In genomic region chr18:50281295-50281971, GRCh38 we compare ENCODE assay signal across 1 cellular context.
TF ChIP-seq lines count a peak whose summit lies in the region.

TSS of gene MBD1 (minus strand) at chr18:50281523. CDS start at chr18:50279992, 1,531 bp downstream.

TF ChIP-seq in HepG2, 621 proteins besides CTCF, POLR2A, EP300 and RAD21 (continued from another document and continues in another):
- TF ChIP-seq ZBTB46 (CRISPR knock-in tag; IDR thresholded peaks at IDR 0.05; ENCODE audit: borderline replicate concordance) (peak; percentile 27; the same call in 1 of the 2 replicates), MXD3 (CRISPR knock-in tag; IDR thresholded peaks at IDR 0.05) (peak; percentile 43; the same call in 1 of the 2 replicates), CCDC6 (CRISPR knock-in tag; IDR thresholded peaks at IDR 0.05) (peak; percentile 92), TCF12 (IDR thresholded peaks at IDR 0.05) (no peak), TCF12 (CRISPR knock-in tag; IDR thresholded peaks at IDR 0.05) (0 out of 2 replicates have a peak, but pooled peaks have one; percentile 47), IRF2 (CRISPR knock-in tag; IDR thresholded peaks at IDR 0.05) (peak; percentile 79; the same call in 1 of the 2 replicates), ZBTB38 (CRISPR knock-in tag; IDR thresholded peaks at IDR 0.05) (peak; percentile 70; the same call in 1 of the 2 replicates), GATA4 (IDR thresholded peaks at IDR 0.05; ENCODE audit: borderline replicate concordance, low read depth) (peak; percentile 54; the same call in 1 of the 2 replicates), ZNF720 (CRISPR knock-in tag; IDR thresholded peaks at IDR 0.05) (0 out of 2 replicates have a peak, but pooled peaks have one; percentile 10), IRF9 (CRISPR knock-in tag; IDR thresholded peaks at IDR 0.05; ENCODE audit: borderline replicate concordance) (peak; percentile 48), ZNF225 (CRISPR knock-in tag; IDR thresholded peaks at IDR 0.05) (peak; percentile 30; the same call in 1 of the 2 replicates), CREBL2 (CRISPR knock-in tag; IDR thresholded peaks at IDR 0.05; ENCODE audit: borderline replicate concordance) (peak; percentile 77; the same call in 1 of the 2 replicates), ZNF841 (CRISPR knock-in tag; IDR thresholded peaks at IDR 0.05; ENCODE audit: borderline replicate concordance) (no peak), HOXA5 (CRISPR knock-in tag; IDR thresholded peaks at IDR 0.05) (no peak), ZBTB10 (CRISPR knock-in tag; IDR thresholded peaks at IDR 0.05; ENCODE audit: borderline replicate concordance) (no peak), FOXA1 (IDR thresholded peaks at IDR 0.05) (no peak), FOXA1 (CRISPR knock-in tag; IDR thresholded peaks at IDR 0.05) (0 out of 2 replicates have a peak, but pooled peaks have one; percentile 20), FOXK1 (CRISPR knock-in tag; IDR thresholded peaks at IDR 0.05; ENCODE audit: borderline replicate concordance, low read depth) (peak; percentile 53), HDAC1 (CRISPR knock-in tag; IDR thresholded peaks at IDR 0.05) (peak; percentile 92), THAP9 (CRISPR knock-in tag; IDR thresholded peaks at IDR 0.05; ENCODE audit: borderline replicate concordance) (peak; percentile 98), TGIF2 (CRISPR knock-in tag; IDR thresholded peaks at IDR 0.05) (peak; percentile 86; the same call in 1 of the 2 replicates), ATF2 (CRISPR knock-in tag; IDR thresholded peaks at IDR 0.05) (peak; percentile 76; the same call in 1 of the 2 replicates), FOXK2 (IDR thresholded peaks at IDR 0.05) (no peak), MAFF (IDR thresholded peaks at IDR 0.05; ENCODE audit: low read depth, low read length) (no peak)
- TF ChIP-seq, protein P1, sequence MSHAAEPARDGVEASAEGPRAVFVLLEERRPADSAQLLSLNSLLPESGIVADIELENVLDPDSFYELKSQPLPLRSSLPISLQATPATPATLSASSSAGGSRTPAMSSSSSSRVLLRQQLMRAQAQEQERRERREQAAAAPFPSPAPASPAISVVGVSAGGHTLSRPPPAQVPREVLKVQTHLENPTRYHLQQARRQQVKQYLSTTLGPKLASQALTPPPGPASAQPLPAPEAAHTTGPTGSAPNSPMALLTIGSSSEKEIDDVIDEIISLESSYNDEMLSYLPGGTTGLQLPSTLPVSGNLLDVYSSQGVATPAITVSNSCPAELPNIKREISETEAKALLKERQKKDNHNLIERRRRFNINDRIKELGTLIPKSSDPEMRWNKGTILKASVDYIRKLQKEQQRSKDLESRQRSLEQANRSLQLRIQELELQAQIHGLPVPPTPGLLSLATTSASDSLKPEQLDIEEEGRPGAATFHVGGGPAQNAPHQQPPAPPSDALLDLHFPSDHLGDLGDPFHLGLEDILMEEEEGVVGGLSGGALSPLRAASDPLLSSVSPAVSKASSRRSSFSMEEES (CRISPR knock-in tag; IDR thresholded peaks at IDR 0.05) = peak; percentile 45; the same call in 1 of the 2 replicates
- TF ChIP-seq, protein P2, sequence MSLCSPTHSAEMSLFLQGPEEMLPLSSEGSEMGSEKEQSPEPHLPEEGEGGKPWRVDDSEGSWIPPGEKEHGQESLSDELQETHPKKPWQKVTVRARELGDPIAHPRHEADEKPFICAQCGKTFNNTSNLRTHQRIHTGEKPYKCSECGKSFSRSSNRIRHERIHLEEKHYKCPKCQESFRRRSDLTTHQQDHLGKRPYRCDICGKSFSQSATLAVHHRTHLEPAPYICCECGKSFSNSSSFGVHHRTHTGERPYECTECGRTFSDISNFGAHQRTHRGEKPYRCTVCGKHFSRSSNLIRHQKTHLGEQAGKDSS (CRISPR knock-in tag; IDR thresholded peaks at IDR 0.05; ENCODE audit: borderline replicate concordance, low read depth) = peak; percentile 45; the same call in 1 of the 2 replicates
- TF ChIP-seq, protein P3, sequence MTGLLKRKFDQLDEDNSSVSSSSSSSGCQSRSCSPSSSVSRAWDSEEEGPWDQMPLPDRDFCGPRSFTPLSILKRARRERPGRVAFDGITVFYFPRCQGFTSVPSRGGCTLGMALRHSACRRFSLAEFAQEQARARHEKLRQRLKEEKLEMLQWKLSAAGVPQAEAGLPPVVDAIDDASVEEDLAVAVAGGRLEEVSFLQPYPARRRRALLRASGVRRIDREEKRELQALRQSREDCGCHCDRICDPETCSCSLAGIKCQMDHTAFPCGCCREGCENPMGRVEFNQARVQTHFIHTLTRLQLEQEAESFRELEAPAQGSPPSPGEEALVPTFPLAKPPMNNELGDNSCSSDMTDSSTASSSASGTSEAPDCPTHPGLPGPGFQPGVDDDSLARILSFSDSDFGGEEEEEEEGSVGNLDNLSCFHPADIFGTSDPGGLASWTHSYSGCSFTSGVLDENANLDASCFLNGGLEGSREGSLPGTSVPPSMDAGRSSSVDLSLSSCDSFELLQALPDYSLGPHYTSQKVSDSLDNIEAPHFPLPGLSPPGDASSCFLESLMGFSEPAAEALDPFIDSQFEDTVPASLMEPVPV (CRISPR knock-in tag; IDR thresholded peaks at IDR 0.05) = no peak
- TF ChIP-seq, protein P4, sequence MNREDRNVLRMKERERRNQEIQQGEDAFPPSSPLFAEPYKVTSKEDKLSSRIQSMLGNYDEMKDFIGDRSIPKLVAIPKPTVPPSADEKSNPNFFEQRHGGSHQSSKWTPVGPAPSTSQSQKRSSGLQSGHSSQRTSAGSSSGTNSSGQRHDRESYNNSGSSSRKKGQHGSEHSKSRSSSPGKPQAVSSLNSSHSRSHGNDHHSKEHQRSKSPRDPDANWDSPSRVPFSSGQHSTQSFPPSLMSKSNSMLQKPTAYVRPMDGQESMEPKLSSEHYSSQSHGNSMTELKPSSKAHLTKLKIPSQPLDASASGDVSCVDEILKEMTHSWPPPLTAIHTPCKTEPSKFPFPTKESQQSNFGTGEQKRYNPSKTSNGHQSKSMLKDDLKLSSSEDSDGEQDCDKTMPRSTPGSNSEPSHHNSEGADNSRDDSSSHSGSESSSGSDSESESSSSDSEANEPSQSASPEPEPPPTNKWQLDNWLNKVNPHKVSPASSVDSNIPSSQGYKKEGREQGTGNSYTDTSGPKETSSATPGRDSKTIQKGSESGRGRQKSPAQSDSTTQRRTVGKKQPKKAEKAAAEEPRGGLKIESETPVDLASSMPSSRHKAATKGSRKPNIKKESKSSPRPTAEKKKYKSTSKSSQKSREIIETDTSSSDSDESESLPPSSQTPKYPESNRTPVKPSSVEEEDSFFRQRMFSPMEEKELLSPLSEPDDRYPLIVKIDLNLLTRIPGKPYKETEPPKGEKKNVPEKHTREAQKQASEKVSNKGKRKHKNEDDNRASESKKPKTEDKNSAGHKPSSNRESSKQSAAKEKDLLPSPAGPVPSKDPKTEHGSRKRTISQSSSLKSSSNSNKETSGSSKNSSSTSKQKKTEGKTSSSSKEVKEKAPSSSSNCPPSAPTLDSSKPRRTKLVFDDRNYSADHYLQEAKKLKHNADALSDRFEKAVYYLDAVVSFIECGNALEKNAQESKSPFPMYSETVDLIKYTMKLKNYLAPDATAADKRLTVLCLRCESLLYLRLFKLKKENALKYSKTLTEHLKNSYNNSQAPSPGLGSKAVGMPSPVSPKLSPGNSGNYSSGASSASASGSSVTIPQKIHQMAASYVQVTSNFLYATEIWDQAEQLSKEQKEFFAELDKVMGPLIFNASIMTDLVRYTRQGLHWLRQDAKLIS (CRISPR knock-in tag; IDR thresholded peaks at IDR 0.05) = peak; percentile 60; the same call in 1 of the 2 replicates
- TF ChIP-seq, protein P5, sequence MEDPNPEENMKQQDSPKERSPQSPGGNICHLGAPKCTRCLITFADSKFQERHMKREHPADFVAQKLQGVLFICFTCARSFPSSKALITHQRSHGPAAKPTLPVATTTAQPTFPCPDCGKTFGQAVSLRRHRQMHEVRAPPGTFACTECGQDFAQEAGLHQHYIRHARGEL (CRISPR knock-in tag; IDR thresholded peaks at IDR 0.05) = no peak
- TF ChIP-seq, protein P6, sequence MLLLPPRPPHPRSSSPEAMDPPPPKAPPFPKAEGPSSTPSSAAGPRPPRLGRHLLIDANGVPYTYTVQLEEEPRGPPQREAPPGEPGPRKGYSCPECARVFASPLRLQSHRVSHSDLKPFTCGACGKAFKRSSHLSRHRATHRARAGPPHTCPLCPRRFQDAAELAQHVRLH (CRISPR knock-in tag; IDR thresholded peaks at IDR 0.05; ENCODE audit: borderline replicate concordance, low read depth) = peak; percentile 49; the same call in 1 of the 2 replicates
- TF ChIP-seq, protein P7, sequence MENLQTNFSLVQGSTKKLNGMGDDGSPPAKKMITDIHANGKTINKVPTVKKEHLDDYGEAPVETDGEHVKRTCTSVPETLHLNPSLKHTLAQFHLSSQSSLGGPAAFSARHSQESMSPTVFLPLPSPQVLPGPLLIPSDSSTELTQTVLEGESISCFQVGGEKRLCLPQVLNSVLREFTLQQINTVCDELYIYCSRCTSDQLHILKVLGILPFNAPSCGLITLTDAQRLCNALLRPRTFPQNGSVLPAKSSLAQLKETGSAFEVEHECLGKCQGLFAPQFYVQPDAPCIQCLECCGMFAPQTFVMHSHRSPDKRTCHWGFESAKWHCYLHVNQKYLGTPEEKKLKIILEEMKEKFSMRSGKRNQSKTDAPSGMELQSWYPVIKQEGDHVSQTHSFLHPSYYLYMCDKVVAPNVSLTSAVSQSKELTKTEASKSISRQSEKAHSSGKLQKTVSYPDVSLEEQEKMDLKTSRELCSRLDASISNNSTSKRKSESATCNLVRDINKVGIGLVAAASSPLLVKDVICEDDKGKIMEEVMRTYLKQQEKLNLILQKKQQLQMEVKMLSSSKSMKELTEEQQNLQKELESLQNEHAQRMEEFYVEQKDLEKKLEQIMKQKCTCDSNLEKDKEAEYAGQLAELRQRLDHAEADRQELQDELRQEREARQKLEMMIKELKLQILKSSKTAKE (CRISPR knock-in tag; IDR thresholded peaks at IDR 0.05; ENCODE audit: borderline replicate concordance) = 0 out of 2 replicates have a peak, but pooled peaks have one; percentile 43
